Comparison of ENCODE assay signal across 8 cellular contexts in the genomic region with DNA sequence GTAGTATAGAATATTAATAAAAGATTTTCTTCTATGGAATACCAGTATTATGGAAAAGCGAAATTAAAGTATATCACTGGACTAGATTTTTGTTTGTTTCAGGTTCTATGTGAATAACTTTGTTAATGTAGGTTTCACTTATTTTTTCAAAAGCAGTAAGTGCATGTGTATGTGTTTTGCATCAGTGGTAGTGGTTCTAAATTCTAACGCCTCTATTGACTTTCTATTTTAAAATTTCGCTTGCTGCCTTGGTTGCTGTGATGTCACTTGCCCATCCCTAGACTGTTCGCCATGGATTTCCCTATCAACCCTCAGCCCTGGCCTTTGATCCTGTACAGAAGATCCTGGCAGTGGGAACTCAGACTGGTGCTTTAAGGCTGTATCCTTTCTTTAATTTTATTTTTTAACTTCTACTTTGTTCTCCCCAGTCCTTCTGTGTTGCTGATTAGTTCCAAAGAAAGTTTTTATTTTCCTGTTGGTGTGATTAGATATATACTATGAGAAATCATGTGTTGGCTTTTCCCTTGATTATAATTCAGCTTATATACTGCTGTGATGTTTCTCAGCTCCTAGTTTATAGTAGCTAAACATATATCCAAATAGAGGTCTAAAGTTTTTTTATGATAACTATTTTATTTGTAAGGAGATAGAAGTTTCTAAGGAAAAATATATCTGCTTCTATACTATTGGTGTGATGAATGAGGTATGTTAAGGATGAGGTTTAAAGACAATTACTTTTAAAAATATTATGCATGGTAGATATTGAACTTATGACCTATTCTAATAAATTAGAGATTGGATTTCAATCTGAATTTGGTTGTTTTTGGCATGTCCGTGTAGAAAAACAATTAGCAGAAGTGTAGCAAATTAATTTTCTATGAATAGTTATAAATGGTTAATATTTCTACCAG. TPM values are rescaled to one million over a fixed set of nuclear protein-coding genes. Genes with fewer than 3 reads are reported as not detected.
DNase-seq lines count a peak whose midpoint lies in the region; ATAC-seq, FAIRE-seq and TF ChIP-seq lines count a peak whose summit lies in the region.

No MANE protein-coding gene starts in this region.

- no peak for DNase-seq in CD8-positive, alpha-beta memory T cell
- DNase-seq in kidney (no peak), transverse colon (peak; percentile 57), COR-L47 (lab: John Stamatoyannopoulos, UW) (no peak), NCI-H446 (lab: John Stamatoyannopoulos, UW) (no peak)

- no peak for ATAC-seq in activated T-helper 17 cell treated with anti-CD3 and anti-CD28 coated beads, Interleukin-2, amount 50 U/mL, for 72 hours (replicated peaks)
- ATAC-seq in GM21381 (IDR thresholded peaks at IDR 0.05; ENCODE audit: unreplicated experiment): no peak

- H3K9me3 ChIP-seq in CD8-positive, alpha-beta memory T cell (ENCODE audit: low read length): no peaks in the 10 kb centered on the region
- no peaks in the 10 kb centered on the region for H3K9me3 ChIP-seq in HUES64 (ENCODE audit: insufficient read depth, low read depth, low read length)
- H3K9me3 ChIP-seq in kidney (ENCODE audit: control insufficient read depth in 1 of 2, low read length in 2 of 2): no peaks in the 10 kb centered on the region
- no peaks in the 10 kb centered on the region for H3K9me3 ChIP-seq in transverse colon

- peaks cover 44 to 65% (median 58%) of the 10 kb centered on the region in 3 donors for H3K4me1 Mint-ChIP-seq in CD8-positive, alpha-beta memory T cell
- peaks cover 15% of the 10 kb centered on the region for H3K4me1 Mint-ChIP-seq in activated T-helper 17 cell treated with anti-CD3 and anti-CD28 coated beads, Interleukin-2, amount 50 U/mL, for 72 hours

- peak overlapping the region; percentile 61 to 89 (median 76) for H3K27ac Mint-ChIP-seq in CD8-positive, alpha-beta memory T cell
- peak overlapping the region; percentile 72 for H3K27ac Mint-ChIP-seq in activated T-helper 17 cell treated with anti-CD3 and anti-CD28 coated beads, Interleukin-2, amount 50 U/mL, for 72 hours

- CTCF ChIA-PET in CD8-positive, alpha-beta memory T cell (lab: Charles Lee): no interaction called here

- peak; percentile 23 for TF ChIP-seq POLR2A in transverse colon (IDR thresholded peaks at IDR 0.05)

- no peak for TF ChIP-seq CTCF in kidney (IDR thresholded peaks at IDR 0.05; ENCODE audit: borderline replicate concordance, extremely low read depth, insufficient read depth)
- TF ChIP-seq CTCF in transverse colon (IDR thresholded peaks at IDR 0.05): no peak

- H3K4me1 ChIP-seq in CD8-positive, alpha-beta memory T cell (ENCODE audit: insufficient read depth, low read length): peaks cover 9% of the 10 kb centered on the region
- H3K4me1 ChIP-seq in HUES64 (ENCODE audit: insufficient read depth, low read length): peaks cover 13% of the 10 kb centered on the region
- H3K4me1 ChIP-seq in kidney (ENCODE audit: control insufficient read depth in 1 of 2, insufficient read depth in 1 of 2, low read depth in 1 of 2, low read length in 2 of 2): peaks cover 0 to 9% of the 10 kb centered on the region in 2 donors
- peaks cover 9 to 53% (median 23%) of the 10 kb centered on the region in 4 donors for H3K4me1 ChIP-seq in transverse colon

- intact Hi-C loops in kidney (cut with DNase I): no loop called here
- intact Hi-C loops in transverse colon (cut with DNase I; ENCODE audit: low total_unique reads): no loop called here

- peaks cover 0 to 4% of the 10 kb centered on the region in 2 donors for H3K27me3 Mint-ChIP-seq in CD8-positive, alpha-beta memory T cell
- no peaks in the 10 kb centered on the region for H3K27me3 Mint-ChIP-seq in activated T-helper 17 cell treated with anti-CD3 and anti-CD28 coated beads, Interleukin-2, amount 50 U/mL, for 72 hours

- in situ Hi-C loops in transverse colon (cut with MboI; ENCODE audit: low pct_ligation_motif_present in 1 of 4, low pct_unique_long_range_greater_than_20kb in 1 of 4, low sequenced_read_pairs in 3 of 4): no loop called here

- POLR2A ChIA-PET in CD8-positive, alpha-beta memory T cell (lab: Charles Lee): no interaction called here

- no peaks in the 10 kb centered on the region for H3K9me3 Mint-ChIP-seq in CD8-positive, alpha-beta memory T cell
- no peaks in the 10 kb centered on the region for H3K9me3 Mint-ChIP-seq in activated T-helper 17 cell treated with anti-CD3 and anti-CD28 coated beads, Interleukin-2, amount 50 U/mL, for 72 hours

- peaks cover 0 to 16% (median 0%) of the 10 kb centered on the region in 3 donors for H3K36me3 Mint-ChIP-seq in CD8-positive, alpha-beta memory T cell
- peaks cover 28% of the 10 kb centered on the region for H3K36me3 Mint-ChIP-seq in activated T-helper 17 cell treated with anti-CD3 and anti-CD28 coated beads, Interleukin-2, amount 50 U/mL, for 72 hours (ENCODE audit: low read depth)

- H3K27me3 ChIP-seq in CD8-positive, alpha-beta memory T cell (ENCODE audit: insufficient read depth, low read length, poor library complexity, severe bottlenecking): no peaks in the 10 kb centered on the region
- H3K27me3 ChIP-seq in HUES64 (ENCODE audit: insufficient read depth, low read length): peaks cover 8% of the 10 kb centered on the region; the same call in 1 of the 2 replicates
- no peaks in the 10 kb centered on the region for H3K27me3 ChIP-seq in transverse colon

- FAIRE-seq in kidney (lab: Jason Lieb, UNC): peak; percentile 17

- no peak for TF ChIP-seq EP300 in transverse colon (IDR thresholded peaks at IDR 0.05; ENCODE audit: low read depth)

- peak overlapping the region; percentile 86 to 95 (median 93) for H3K4me3 Mint-ChIP-seq in CD8-positive, alpha-beta memory T cell
- peak overlapping the region; percentile 86 for H3K4me3 Mint-ChIP-seq in activated T-helper 17 cell treated with anti-CD3 and anti-CD28 coated beads, Interleukin-2, amount 50 U/mL, for 72 hours

- H3K27ac ChIP-seq in CD8-positive, alpha-beta memory T cell (ENCODE audit: low read depth, low read length): peak overlapping the region; percentile 67
- H3K27ac ChIP-seq in HUES64 (ENCODE audit: low read depth, low read length) (no peak overlapping the region), kidney (ENCODE audit: low read depth in 2 of 2, low read length in 2 of 2) (no peak overlapping the region), transverse colon (peak overlapping the region; percentile 97 to 100 (median 98))

- no peak overlapping the region for H3K4me3 ChIP-seq in CD8-positive, alpha-beta memory T cell (ENCODE audit: low read length)
- H3K4me3 ChIP-seq in HUES64 (ENCODE audit: low read length) (peak overlapping the region; percentile 82), kidney (ENCODE audit: low read length in 2 of 2) (peak overlapping the region; percentile 82 to 84), transverse colon (peak overlapping the region in 3 of 4 donors; percentile 77 to 99 (median 93))

- WGBS in HUES64: 87% methylated on average over 5 of the region's 5 CpGs
- WGBS in transverse colon (ENCODE audit: low coverage in 1 of 2), 2 donors: 38 to 40% methylated on average over 5 of the region's 5 CpGs

- H3K36me3 ChIP-seq in CD8-positive, alpha-beta memory T cell (ENCODE audit: insufficient read depth, low read length): no peaks in the 10 kb centered on the region
- H3K36me3 ChIP-seq in HUES64 (ENCODE audit: insufficient read depth, low read length) (no peaks in the 10 kb centered on the region), kidney (ENCODE audit: control insufficient read depth in 1 of 2, insufficient read depth in 2 of 2, low read length in 2 of 2) (no peaks in the 10 kb centered on the region), transverse colon (no peaks in the 10 kb centered on the region)

- H3K9ac ChIP-seq in HUES64 (ENCODE audit: low read depth, low read length) (no peak overlapping the region), kidney (ENCODE audit: low read length in 2 of 2) (peak overlapping the region in 1 of 2 donors; percentile 30)

RNA-seq across cellular contexts. Expression of a gene that starts 1.7 kb away (rescaled TPM):
- total RNA-seq in CD8-positive, alpha-beta memory T cell: 10 to 100 TPM; 31.1 to 32.2 TPM
- 8.7 TPM for polyA plus RNA-seq in CD8-positive, alpha-beta memory T cell
- 2.6 TPM for polyA plus RNA-seq in HUES64 (2013, experiment 1 of 2)
- polyA plus RNA-seq in HUES64 (2013, experiment 2 of 2): 3.7 TPM
- total RNA-seq in activated T-helper 17 cell treated with anti-CD3 and anti-CD28 coated beads, Interleukin-2, amount 50 U/mL, for 72 hours: 10 to 100 TPM; 13.0 to 20.2 TPM
- total RNA-seq in kidney (13.6 TPM), transverse colon (10 to 100 TPM; 58.7 to 99.5 (median 85.0) TPM)
- polyA plus RNA-seq in kidney (ENCODE audit: insufficient read depth, low read depth, low replicate concordance): 2.0 TPM

Comparison
In these comparisons a context has a peak if more than half of its experiments do, and no peak if none do; other contexts are left out.
1. H3K27ac ChIP-seq: peak in CD8-positive, alpha-beta memory T cell (single experiment) and transverse colon (4 of 4); none in HUES64 (single experiment) and kidney (0 of 2).